ENCODE assay signal across 1 cellular context in genomic region chr16:74999208-74999682, GRCh38.
TF ChIP-seq lines count a peak whose summit lies in the region.

No MANE protein-coding gene starts in this region.

TF ChIP-seq in HepG2, 621 proteins besides CTCF, POLR2A, EP300 and RAD21 (continued from another document):
- TF ChIP-seq, protein P1, sequence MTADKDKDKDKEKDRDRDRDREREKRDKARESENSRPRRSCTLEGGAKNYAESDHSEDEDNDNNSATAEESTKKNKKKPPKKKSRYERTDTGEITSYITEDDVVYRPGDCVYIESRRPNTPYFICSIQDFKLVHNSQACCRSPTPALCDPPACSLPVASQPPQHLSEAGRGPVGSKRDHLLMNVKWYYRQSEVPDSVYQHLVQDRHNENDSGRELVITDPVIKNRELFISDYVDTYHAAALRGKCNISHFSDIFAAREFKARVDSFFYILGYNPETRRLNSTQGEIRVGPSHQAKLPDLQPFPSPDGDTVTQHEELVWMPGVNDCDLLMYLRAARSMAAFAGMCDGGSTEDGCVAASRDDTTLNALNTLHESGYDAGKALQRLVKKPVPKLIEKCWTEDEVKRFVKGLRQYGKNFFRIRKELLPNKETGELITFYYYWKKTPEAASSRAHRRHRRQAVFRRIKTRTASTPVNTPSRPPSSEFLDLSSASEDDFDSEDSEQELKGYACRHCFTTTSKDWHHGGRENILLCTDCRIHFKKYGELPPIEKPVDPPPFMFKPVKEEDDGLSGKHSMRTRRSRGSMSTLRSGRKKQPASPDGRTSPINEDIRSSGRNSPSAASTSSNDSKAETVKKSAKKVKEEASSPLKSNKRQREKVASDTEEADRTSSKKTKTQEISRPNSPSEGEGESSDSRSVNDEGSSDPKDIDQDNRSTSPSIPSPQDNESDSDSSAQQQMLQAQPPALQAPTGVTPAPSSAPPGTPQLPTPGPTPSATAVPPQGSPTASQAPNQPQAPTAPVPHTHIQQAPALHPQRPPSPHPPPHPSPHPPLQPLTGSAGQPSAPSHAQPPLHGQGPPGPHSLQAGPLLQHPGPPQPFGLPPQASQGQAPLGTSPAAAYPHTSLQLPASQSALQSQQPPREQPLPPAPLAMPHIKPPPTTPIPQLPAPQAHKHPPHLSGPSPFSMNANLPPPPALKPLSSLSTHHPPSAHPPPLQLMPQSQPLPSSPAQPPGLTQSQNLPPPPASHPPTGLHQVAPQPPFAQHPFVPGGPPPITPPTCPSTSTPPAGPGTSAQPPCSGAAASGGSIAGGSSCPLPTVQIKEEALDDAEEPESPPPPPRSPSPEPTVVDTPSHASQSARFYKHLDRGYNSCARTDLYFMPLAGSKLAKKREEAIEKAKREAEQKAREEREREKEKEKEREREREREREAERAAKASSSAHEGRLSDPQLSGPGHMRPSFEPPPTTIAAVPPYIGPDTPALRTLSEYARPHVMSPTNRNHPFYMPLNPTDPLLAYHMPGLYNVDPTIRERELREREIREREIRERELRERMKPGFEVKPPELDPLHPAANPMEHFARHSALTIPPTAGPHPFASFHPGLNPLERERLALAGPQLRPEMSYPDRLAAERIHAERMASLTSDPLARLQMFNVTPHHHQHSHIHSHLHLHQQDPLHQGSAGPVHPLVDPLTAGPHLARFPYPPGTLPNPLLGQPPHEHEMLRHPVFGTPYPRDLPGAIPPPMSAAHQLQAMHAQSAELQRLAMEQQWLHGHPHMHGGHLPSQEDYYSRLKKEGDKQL (CRISPR knock-in tag; IDR thresholded peaks at IDR 0.05; ENCODE audit: low read depth) = no peak
- TF ChIP-seq MED13 (CRISPR knock-in tag; IDR thresholded peaks at IDR 0.05) = no peak
- TF ChIP-seq SMAD1 (CRISPR knock-in tag; IDR thresholded peaks at IDR 0.05; ENCODE audit: borderline replicate concordance, low read depth) = no peak
- TF ChIP-seq NAIF1 (CRISPR knock-in tag; IDR thresholded peaks at IDR 0.05; ENCODE audit: borderline replicate concordance) = no peak
- TF ChIP-seq SIX4 (CRISPR knock-in tag; IDR thresholded peaks at IDR 0.05) = no peak
- TF ChIP-seq TFDP1 (CRISPR knock-in tag; IDR thresholded peaks at IDR 0.05; ENCODE audit: borderline replicate concordance) = no peak
- TF ChIP-seq XBP1 (CRISPR knock-in tag; IDR thresholded peaks at IDR 0.05) = no peak
- TF ChIP-seq GFI1 (CRISPR knock-in tag; IDR thresholded peaks at IDR 0.05; ENCODE audit: borderline replicate concordance) = no peak
- no peak for TF ChIP-seq ZNF790 (CRISPR knock-in tag; IDR thresholded peaks at IDR 0.05; ENCODE audit: borderline replicate concordance)
- TF ChIP-seq ISX (CRISPR knock-in tag; conservative IDR thresholded peaks at IDR 0.05) = no peak
- TF ChIP-seq, protein P2, sequence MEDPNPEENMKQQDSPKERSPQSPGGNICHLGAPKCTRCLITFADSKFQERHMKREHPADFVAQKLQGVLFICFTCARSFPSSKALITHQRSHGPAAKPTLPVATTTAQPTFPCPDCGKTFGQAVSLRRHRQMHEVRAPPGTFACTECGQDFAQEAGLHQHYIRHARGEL (CRISPR knock-in tag; IDR thresholded peaks at IDR 0.05) = no peak
- TF ChIP-seq ZNF17 (CRISPR knock-in tag; IDR thresholded peaks at IDR 0.05) = no peak
- no peak for TF ChIP-seq EEA1 (CRISPR knock-in tag; IDR thresholded peaks at IDR 0.05; ENCODE audit: borderline replicate concordance)
- no peak for TF ChIP-seq ZNF451 (CRISPR knock-in tag; IDR thresholded peaks at IDR 0.05)
- TF ChIP-seq ZNF737 (CRISPR knock-in tag; IDR thresholded peaks at IDR 0.05; ENCODE audit: borderline replicate concordance) = no peak
- TF ChIP-seq WIZ (CRISPR knock-in tag; IDR thresholded peaks at IDR 0.05) = no peak
- TF ChIP-seq, protein P3, sequence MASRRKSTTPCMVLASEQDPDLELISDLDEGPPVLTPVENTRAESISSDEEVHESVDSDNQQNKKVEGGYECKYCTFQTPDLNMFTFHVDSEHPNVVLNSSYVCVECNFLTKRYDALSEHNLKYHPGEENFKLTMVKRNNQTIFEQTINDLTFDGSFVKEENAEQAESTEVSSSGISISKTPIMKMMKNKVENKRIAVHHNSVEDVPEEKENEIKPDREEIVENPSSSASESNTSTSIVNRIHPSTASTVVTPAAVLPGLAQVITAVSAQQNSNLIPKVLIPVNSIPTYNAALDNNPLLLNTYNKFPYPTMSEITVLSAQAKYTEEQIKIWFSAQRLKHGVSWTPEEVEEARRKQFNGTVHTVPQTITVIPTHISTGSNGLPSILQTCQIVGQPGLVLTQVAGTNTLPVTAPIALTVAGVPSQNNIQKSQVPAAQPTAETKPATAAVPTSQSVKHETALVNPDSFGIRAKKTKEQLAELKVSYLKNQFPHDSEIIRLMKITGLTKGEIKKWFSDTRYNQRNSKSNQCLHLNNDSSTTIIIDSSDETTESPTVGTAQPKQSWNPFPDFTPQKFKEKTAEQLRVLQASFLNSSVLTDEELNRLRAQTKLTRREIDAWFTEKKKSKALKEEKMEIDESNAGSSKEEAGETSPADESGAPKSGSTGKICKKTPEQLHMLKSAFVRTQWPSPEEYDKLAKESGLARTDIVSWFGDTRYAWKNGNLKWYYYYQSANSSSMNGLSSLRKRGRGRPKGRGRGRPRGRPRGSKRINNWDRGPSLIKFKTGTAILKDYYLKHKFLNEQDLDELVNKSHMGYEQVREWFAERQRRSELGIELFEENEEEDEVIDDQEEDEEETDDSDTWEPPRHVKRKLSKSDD (CRISPR knock-in tag; IDR thresholded peaks at IDR 0.05; ENCODE audit: low read depth) = no peak
- TF ChIP-seq IRF1 (CRISPR knock-in tag; IDR thresholded peaks at IDR 0.05; ENCODE audit: low read depth) = no peak
- TF ChIP-seq, protein P4, sequence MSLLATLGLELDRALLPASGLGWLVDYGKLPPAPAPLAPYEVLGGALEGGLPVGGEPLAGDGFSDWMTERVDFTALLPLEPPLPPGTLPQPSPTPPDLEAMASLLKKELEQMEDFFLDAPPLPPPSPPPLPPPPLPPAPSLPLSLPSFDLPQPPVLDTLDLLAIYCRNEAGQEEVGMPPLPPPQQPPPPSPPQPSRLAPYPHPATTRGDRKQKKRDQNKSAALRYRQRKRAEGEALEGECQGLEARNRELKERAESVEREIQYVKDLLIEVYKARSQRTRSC (CRISPR knock-in tag; IDR thresholded peaks at IDR 0.05; ENCODE audit: low read depth) = no peak
- no peak for TF ChIP-seq ZNF12 (CRISPR knock-in tag; IDR thresholded peaks at IDR 0.05)
- no peak for TF ChIP-seq ZNF224 (CRISPR knock-in tag; IDR thresholded peaks at IDR 0.05)
- no peak for TF ChIP-seq MED8 (CRISPR knock-in tag; IDR thresholded peaks at IDR 0.05; ENCODE audit: insufficient replicate concordance)
- 0 out of 2 replicates have a peak, but pooled peaks have one; percentile 9 for TF ChIP-seq ZFY (CRISPR knock-in tag; IDR thresholded peaks at IDR 0.05)
- TF ChIP-seq FIP1L1 (IDR thresholded peaks at IDR 0.05; ENCODE audit: borderline replicate concordance, insufficient read depth, low read depth, low read length) = no peak
- TF ChIP-seq, protein P5, sequence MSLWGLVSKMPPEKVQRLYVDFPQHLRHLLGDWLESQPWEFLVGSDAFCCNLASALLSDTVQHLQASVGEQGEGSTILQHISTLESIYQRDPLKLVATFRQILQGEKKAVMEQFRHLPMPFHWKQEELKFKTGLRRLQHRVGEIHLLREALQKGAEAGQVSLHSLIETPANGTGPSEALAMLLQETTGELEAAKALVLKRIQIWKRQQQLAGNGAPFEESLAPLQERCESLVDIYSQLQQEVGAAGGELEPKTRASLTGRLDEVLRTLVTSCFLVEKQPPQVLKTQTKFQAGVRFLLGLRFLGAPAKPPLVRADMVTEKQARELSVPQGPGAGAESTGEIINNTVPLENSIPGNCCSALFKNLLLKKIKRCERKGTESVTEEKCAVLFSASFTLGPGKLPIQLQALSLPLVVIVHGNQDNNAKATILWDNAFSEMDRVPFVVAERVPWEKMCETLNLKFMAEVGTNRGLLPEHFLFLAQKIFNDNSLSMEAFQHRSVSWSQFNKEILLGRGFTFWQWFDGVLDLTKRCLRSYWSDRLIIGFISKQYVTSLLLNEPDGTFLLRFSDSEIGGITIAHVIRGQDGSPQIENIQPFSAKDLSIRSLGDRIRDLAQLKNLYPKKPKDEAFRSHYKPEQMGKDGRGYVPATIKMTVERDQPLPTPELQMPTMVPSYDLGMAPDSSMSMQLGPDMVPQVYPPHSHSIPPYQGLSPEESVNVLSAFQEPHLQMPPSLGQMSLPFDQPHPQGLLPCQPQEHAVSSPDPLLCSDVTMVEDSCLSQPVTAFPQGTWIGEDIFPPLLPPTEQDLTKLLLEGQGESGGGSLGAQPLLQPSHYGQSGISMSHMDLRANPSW (CRISPR knock-in tag; IDR thresholded peaks at IDR 0.05; ENCODE audit: borderline replicate concordance) = no peak
- no peak for TF ChIP-seq RARG (CRISPR knock-in tag; IDR thresholded peaks at IDR 0.05; ENCODE audit: low read depth)
- no peak for TF ChIP-seq IRF2 (CRISPR knock-in tag; IDR thresholded peaks at IDR 0.05)
- TF ChIP-seq ZNF784 (CRISPR knock-in tag; IDR thresholded peaks at IDR 0.05; ENCODE audit: borderline replicate concordance) = no peak
- no peak for TF ChIP-seq ZNF670 (CRISPR knock-in tag; IDR thresholded peaks at IDR 0.05; ENCODE audit: borderline replicate concordance)
